In genomic region chr4:4492161-4492847, GRCh38 we compare ENCODE assay signal across 9 cellular contexts. TPM values are rescaled to one million over a fixed set of nuclear protein-coding genes. Genes with fewer than 3 reads are reported as not detected.
A peak's percentile ranks its signal among the peaks of the same experiment; 100 is the strongest.
DNase-seq lines count a peak whose midpoint lies in the region; ATAC-seq and TF ChIP-seq lines count a peak whose summit lies in the region.
"Had no signal": no experiment of that assay in that cellular context is flagged by ENCODE, and none has a peak within 500 bp of the region (broad histone marks: within the 10 kb centered on the region; RNA-seq: fewer than 3 reads in every experiment).

No MANE protein-coding gene starts in this region.

- H3K4me1 Mint-ChIP-seq in activated CD4-positive, alpha-beta T cell treated with anti-CD3 and anti-CD28 coated beads, Interleukin-2, amount 10 ng/mL, durations not matched to agents 7 days and 5 days = peaks cover 8% of the 10 kb centered on the region
- peaks cover 7% of the 10 kb centered on the region for H3K4me1 Mint-ChIP-seq in activated CD8-positive, alpha-beta T cell treated with anti-CD3 and anti-CD28 coated beads for 36 hours (ENCODE audit: low read depth)
- peaks cover 6 to 11% of the 10 kb centered on the region in 2 donors for H3K4me1 Mint-ChIP-seq in stimulated activated naive B cell treated with anti-CD40 and anti-IgM and Interleukin-4, amounts not matched to agents 10 μg/mL and 1 μg/mL and 100 μg/mL, for 72 hours

- no peaks in the 10 kb centered on the region for H3K27me3 Mint-ChIP-seq in activated CD4-positive, alpha-beta T cell treated with anti-CD3 and anti-CD28 coated beads, Interleukin-2, amount 10 ng/mL, durations not matched to agents 7 days and 5 days
- H3K27me3 Mint-ChIP-seq in activated CD8-positive, alpha-beta T cell treated with anti-CD3 and anti-CD28 coated beads for 36 hours = no peaks in the 10 kb centered on the region
- H3K27me3 Mint-ChIP-seq in stimulated activated naive B cell treated with anti-CD40 and anti-IgM and Interleukin-4, amounts not matched to agents 10 μg/mL and 1 μg/mL and 100 μg/mL, for 72 hours = no peaks in the 10 kb centered on the region

- TF ChIP-seq CTCF in activated CD8-positive, alpha-beta T cell treated with anti-CD3 and anti-CD28 coated beads for 36 hours (IDR thresholded peaks at IDR 0.05) = no peak

- no peak for DNase-seq in activated CD4-positive, alpha-beta T cell treated with anti-CD3 and anti-CD28 coated beads, Interleukin-2, amount 10 ng/mL, durations not matched to agents 7 days and 5 days
- no peak for DNase-seq in activated CD4-positive, alpha-beta T cell treated with anti-CD3 and anti-CD28 coated beads for 4 hours
- peak; percentile 5 for DNase-seq in activated CD8-positive, alpha-beta T cell treated with anti-CD3 and anti-CD28 coated beads for 36 hours
- DNase-seq in stimulated activated naive B cell treated with anti-CD40 and anti-IgM and Interleukin-4, amounts not matched to agents 10 μg/mL and 1 μg/mL and 100 μg/mL, for 72 hours = no peak
- DNase-seq in superior temporal gyrus (ENCODE audit: extremely low spot score) (no peak), NCI-H1436 (lab: John Stamatoyannopoulos, UW) (no peak), NCI-H2171 treated with DMSO at 0.1 percent for 48 hours (lab: John Stamatoyannopoulos, UW) (no peak)

- peak; percentile 55 for ATAC-seq in HG02981 (IDR thresholded peaks at IDR 0.05; ENCODE audit: unreplicated experiment)
- ATAC-seq in activated CD8-positive, alpha-beta T cell treated with anti-CD3 and anti-CD28 coated beads for 36 hours = peak; percentile 83
- ATAC-seq in stimulated activated naive B cell treated with anti-CD40 and anti-IgM and Interleukin-4, amounts not matched to agents 10 μg/mL and 1 μg/mL and 100 μg/mL, for 72 hours (replicated peaks) = peak; percentile 79 to 80

- peak overlapping the region; percentile 22 for H3K27ac Mint-ChIP-seq in activated CD4-positive, alpha-beta T cell treated with anti-CD3 and anti-CD28 coated beads, Interleukin-2, amount 10 ng/mL, durations not matched to agents 7 days and 5 days
- H3K27ac Mint-ChIP-seq in activated CD8-positive, alpha-beta T cell treated with anti-CD3 and anti-CD28 coated beads for 36 hours = peak overlapping the region; percentile 65
- peak overlapping the region; percentile 77 for H3K27ac Mint-ChIP-seq in stimulated activated naive B cell treated with anti-CD40 and anti-IgM and Interleukin-4, amounts not matched to agents 10 μg/mL and 1 μg/mL and 100 μg/mL, for 72 hours

- H3K36me3 Mint-ChIP-seq in activated CD4-positive, alpha-beta T cell treated with anti-CD3 and anti-CD28 coated beads, Interleukin-2, amount 10 ng/mL, durations not matched to agents 7 days and 5 days (ENCODE audit: low read depth) = no peaks in the 10 kb centered on the region
- no peaks in the 10 kb centered on the region for H3K36me3 Mint-ChIP-seq in activated CD8-positive, alpha-beta T cell treated with anti-CD3 and anti-CD28 coated beads for 36 hours (ENCODE audit: low read depth)
- H3K36me3 Mint-ChIP-seq in stimulated activated naive B cell treated with anti-CD40 and anti-IgM and Interleukin-4, amounts not matched to agents 10 μg/mL and 1 μg/mL and 100 μg/mL, for 72 hours = no peaks in the 10 kb centered on the region

- intact Hi-C loops in activated CD8-positive, alpha-beta T cell treated with anti-CD3 and anti-CD28 coated beads for 36 hours (cut with micrococcal nuclease) = no loop called here

- peak overlapping the region; percentile 44 for H3K4me3 Mint-ChIP-seq in activated CD4-positive, alpha-beta T cell treated with anti-CD3 and anti-CD28 coated beads, Interleukin-2, amount 10 ng/mL, durations not matched to agents 7 days and 5 days
- peak overlapping the region; percentile 53 for H3K4me3 Mint-ChIP-seq in activated CD8-positive, alpha-beta T cell treated with anti-CD3 and anti-CD28 coated beads for 36 hours
- H3K4me3 Mint-ChIP-seq in stimulated activated naive B cell treated with anti-CD40 and anti-IgM and Interleukin-4, amounts not matched to agents 10 μg/mL and 1 μg/mL and 100 μg/mL, for 72 hours = peak overlapping the region; percentile 64 to 81
- H3K4me3 Mint-ChIP-seq: neural crest cell had no signal

- POLR2A ChIA-PET in activated CD4-positive, alpha-beta T cell treated with anti-CD3 and anti-CD28 coated beads, Interleukin-2, amount 10 ng/mL, durations not matched to agents 7 days and 5 days (lab: Charles Lee) = no interaction called here
- POLR2A ChIA-PET in activated CD8-positive, alpha-beta T cell treated with anti-CD3 and anti-CD28 coated beads for 36 hours (lab: Charles Lee) = no interaction called here

- H3K9me3 Mint-ChIP-seq in activated CD4-positive, alpha-beta T cell treated with anti-CD3 and anti-CD28 coated beads, Interleukin-2, amount 10 ng/mL, durations not matched to agents 7 days and 5 days = no peaks in the 10 kb centered on the region
- H3K9me3 Mint-ChIP-seq in activated CD8-positive, alpha-beta T cell treated with anti-CD3 and anti-CD28 coated beads for 36 hours = no peaks in the 10 kb centered on the region
- H3K9me3 Mint-ChIP-seq in stimulated activated naive B cell treated with anti-CD40 and anti-IgM and Interleukin-4, amounts not matched to agents 10 μg/mL and 1 μg/mL and 100 μg/mL, for 72 hours = no peaks in the 10 kb centered on the region
- H3K9me3 Mint-ChIP-seq: neural crest cell had no signal

- CTCF ChIA-PET in activated CD4-positive, alpha-beta T cell treated with anti-CD3 and anti-CD28 coated beads, Interleukin-2, amount 10 ng/mL, durations not matched to agents 7 days and 5 days (lab: Charles Lee) = no interaction called here
- CTCF ChIA-PET in activated CD8-positive, alpha-beta T cell treated with anti-CD3 and anti-CD28 coated beads for 36 hours (lab: Charles Lee) = interaction anchor here (1.6 kb wide), 1 partner anchor 12 kb away, joined by 5 read pairs; no protein-coding TSS in a partner anchor

RNA-seq across cellular contexts. Expression of gene STX18, which starts 49.5 kb away (rescaled TPM):
- 10 to 100 TPM; 25.8 to 27.9 TPM for total RNA-seq in activated CD4-positive, alpha-beta T cell treated with anti-CD3 and anti-CD28 coated beads, Interleukin-2, amount 10 ng/mL, durations not matched to agents 7 days and 5 days
- 10 to 100 TPM; 19.5 to 20.0 TPM for total RNA-seq in activated CD8-positive, alpha-beta T cell treated with anti-CD3 and anti-CD28 coated beads for 36 hours

Comparison
In these comparisons a context has a peak if more than half of its experiments do, and no peak if none do; other contexts are left out.
1. H3K27ac Mint-ChIP-seq: peak in every context shown above with its lines; median percentile 77 in stimulated activated naive B cell treated with anti-CD40 and anti-IgM and Interleukin-4, amounts not matched to agents 10 μg/mL and 1 μg/mL and 100 μg/mL, for 72 hours; 65 in activated CD8-positive, alpha-beta T cell treated with anti-CD3 and anti-CD28 coated beads for 36 hours; 22 in activated CD4-positive, alpha-beta T cell treated with anti-CD3 and anti-CD28 coated beads, Interleukin-2, amount 10 ng/mL, durations not matched to agents 7 days and 5 days.